Comparison of ENCODE assay signal across 10 cellular contexts in the genomic region with DNA sequence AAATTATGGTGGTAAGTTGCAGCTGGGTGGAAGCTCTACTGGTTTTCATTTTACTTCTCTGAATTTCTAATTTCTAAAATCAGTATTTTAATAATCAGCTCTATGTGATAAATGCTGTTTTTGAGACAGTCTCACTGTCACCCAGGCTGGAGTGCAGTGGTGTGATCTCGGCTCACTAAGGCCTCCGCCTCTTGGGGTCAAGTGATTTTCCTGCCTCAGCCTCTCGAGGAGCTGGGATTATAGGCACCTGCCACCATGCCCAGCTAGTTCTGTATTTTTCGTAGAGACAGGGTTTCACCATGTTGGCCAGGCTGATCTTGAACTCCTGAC. TPM values are rescaled to one million over a fixed set of nuclear protein-coding genes. Genes with fewer than 3 reads are reported as not detected.
A peak's percentile ranks its signal among the peaks of the same experiment; 100 is the strongest.
DNase-seq lines count a peak whose midpoint lies in the region; ATAC-seq and TF ChIP-seq lines count a peak whose summit lies in the region.
"Had no signal": no experiment of that assay in that cellular context is flagged by ENCODE, and none has a peak within 500 bp of the region (broad histone marks: within the 10 kb centered on the region; RNA-seq: fewer than 3 reads in every experiment).

No MANE protein-coding gene starts in this region.

- H3K27me3 ChIP-seq in tibial nerve = no peaks in the 10 kb centered on the region

- H3K4me1 Mint-ChIP-seq in activated naive CD4-positive, alpha-beta T cell treated with anti-CD3 and anti-CD28 coated beads, Interleukin-2, amount 50 U/mL, for 24 hours = peaks cover 57% of the 10 kb centered on the region
- peaks cover 46% of the 10 kb centered on the region for H3K4me1 Mint-ChIP-seq in activated naive CD4-positive, alpha-beta T cell treated with anti-CD3 and anti-CD28 coated beads for 36 hours (ENCODE audit: low read depth)
- H3K4me1 Mint-ChIP-seq in central memory CD8-positive, alpha-beta T cell = peaks cover 62% of the 10 kb centered on the region
- H3K4me1 Mint-ChIP-seq in naive B cell = peaks cover 35 to 47% (median 38%) of the 10 kb centered on the region in 3 donors

- TF ChIP-seq CTCF in tibial nerve (IDR thresholded peaks at IDR 0.05) = no peak

- H3K27ac Mint-ChIP-seq in activated naive CD4-positive, alpha-beta T cell treated with anti-CD3 and anti-CD28 coated beads, Interleukin-2, amount 50 U/mL, for 24 hours = peak overlapping the region; percentile 37
- H3K27ac Mint-ChIP-seq in activated naive CD4-positive, alpha-beta T cell treated with anti-CD3 and anti-CD28 coated beads for 36 hours = no peak overlapping the region
- H3K27ac Mint-ChIP-seq in central memory CD8-positive, alpha-beta T cell (ENCODE audit: low read depth) = peak overlapping the region; percentile 91
- peak overlapping the region; percentile 11 to 99 (median 81) for H3K27ac Mint-ChIP-seq in naive B cell

- ATAC-seq in central memory CD8-positive, alpha-beta T cell (replicated peaks; ENCODE audit: extremely low read depth, poor library complexity, severe bottlenecking) = no peak
- no peak for ATAC-seq in naive B cell (ENCODE audit: low read depth in 2 of 2)
- ATAC-seq in HG03442 (IDR thresholded peaks at IDR 0.05; ENCODE audit: unreplicated experiment) = no peak
- no peak for ATAC-seq in HG03378 (IDR thresholded peaks at IDR 0.05; ENCODE audit: unreplicated experiment)
- no peak for ATAC-seq in GM18517 (IDR thresholded peaks at IDR 0.05; ENCODE audit: unreplicated experiment)

- H3K27ac ChIP-seq in tibial nerve = peak overlapping the region; percentile 72 to 94 (median 86)

- no peaks in the 10 kb centered on the region for H3K36me3 Mint-ChIP-seq in activated naive CD4-positive, alpha-beta T cell treated with anti-CD3 and anti-CD28 coated beads, Interleukin-2, amount 50 U/mL, for 24 hours
- peaks cover 2% of the 10 kb centered on the region for H3K36me3 Mint-ChIP-seq in activated naive CD4-positive, alpha-beta T cell treated with anti-CD3 and anti-CD28 coated beads for 36 hours (ENCODE audit: low read depth)
- H3K36me3 Mint-ChIP-seq in central memory CD8-positive, alpha-beta T cell (ENCODE audit: insufficient read depth) = peaks cover 36% of the 10 kb centered on the region
- no peaks in the 10 kb centered on the region for H3K36me3 Mint-ChIP-seq in naive B cell

- H3K9me3 Mint-ChIP-seq in activated naive CD4-positive, alpha-beta T cell treated with anti-CD3 and anti-CD28 coated beads, Interleukin-2, amount 50 U/mL, for 24 hours = no peaks in the 10 kb centered on the region
- no peaks in the 10 kb centered on the region for H3K9me3 Mint-ChIP-seq in activated naive CD4-positive, alpha-beta T cell treated with anti-CD3 and anti-CD28 coated beads for 36 hours
- H3K9me3 Mint-ChIP-seq in central memory CD8-positive, alpha-beta T cell = no peaks in the 10 kb centered on the region
- H3K9me3 Mint-ChIP-seq in naive B cell = no peaks in the 10 kb centered on the region

- no peaks in the 10 kb centered on the region for H3K9me3 ChIP-seq in tibial nerve

- no peak for TF ChIP-seq EP300 in tibial nerve (IDR thresholded peaks at IDR 0.05)

- no peak overlapping the region for H3K4me3 Mint-ChIP-seq in activated naive CD4-positive, alpha-beta T cell treated with anti-CD3 and anti-CD28 coated beads, Interleukin-2, amount 50 U/mL, for 24 hours
- no peak overlapping the region for H3K4me3 Mint-ChIP-seq in activated naive CD4-positive, alpha-beta T cell treated with anti-CD3 and anti-CD28 coated beads for 36 hours
- H3K4me3 Mint-ChIP-seq in central memory CD8-positive, alpha-beta T cell = peak overlapping the region; percentile 19
- peak overlapping the region in 5 of 8 donors; percentile 25 to 85 (median 63) for H3K4me3 Mint-ChIP-seq in naive B cell

- intact Hi-C loops in activated naive CD4-positive, alpha-beta T cell treated with anti-CD3 and anti-CD28 coated beads for 36 hours (cut with micrococcal nuclease) = no loop called here

- no peak for TF ChIP-seq POLR2A in tibial nerve (IDR thresholded peaks at IDR 0.05)

- CTCF ChIA-PET in activated naive CD4-positive, alpha-beta T cell treated with anti-CD3 and anti-CD28 coated beads for 36 hours (lab: Charles Lee) = interaction anchor here (0.6 to 1.3 kb wide), 6 partner anchors 12 to 101 kb away, joined by 3 to 8 read pairs (median 4); no protein-coding TSS in a partner anchor

- H3K27me3 Mint-ChIP-seq in activated naive CD4-positive, alpha-beta T cell treated with anti-CD3 and anti-CD28 coated beads, Interleukin-2, amount 50 U/mL, for 24 hours = no peaks in the 10 kb centered on the region
- H3K27me3 Mint-ChIP-seq in activated naive CD4-positive, alpha-beta T cell treated with anti-CD3 and anti-CD28 coated beads for 36 hours (ENCODE audit: low read depth) = no peaks in the 10 kb centered on the region
- H3K27me3 Mint-ChIP-seq in central memory CD8-positive, alpha-beta T cell = no peaks in the 10 kb centered on the region
- no peaks in the 10 kb centered on the region for H3K27me3 Mint-ChIP-seq in naive B cell

- peaks cover 0 to 83% (median 68%) of the 10 kb centered on the region in 4 donors for H3K4me1 ChIP-seq in tibial nerve

- no peak overlapping the region for H3K4me3 ChIP-seq in tibial nerve

- 55 to 67% methylated on average over 4 of the region's 4 CpGs for WGBS in tibial nerve, 2 donors

- DNase-seq in activated naive CD4-positive, alpha-beta T cell treated with anti-CD3 and anti-CD28 coated beads for 36 hours = no peak
- no peak for DNase-seq in central memory CD8-positive, alpha-beta T cell (ENCODE audit: low spot score in 2 of 2)
- DNase-seq in naive B cell (no peak), tibial nerve (ENCODE audit: low spot score in 2 of 2) (no peak)
- DNase-seq: activated CD4-positive, CD25-positive, alpha-beta regulatory T cell treated with anti-CD3 and anti-CD28 coated beads, Interleukin-2, amount 50 U/mL, for 72 hours; KBM-7 had no signal

- H3K36me3 ChIP-seq in tibial nerve = no peaks in the 10 kb centered on the region

RNA-seq across cellular contexts. Expression of a gene that starts 1.5 kb away (rescaled TPM):
- total RNA-seq in activated naive CD4-positive, alpha-beta T cell treated with anti-CD3 and anti-CD28 coated beads for 36 hours = 10 to 100 TPM; 29.5 to 32.5 TPM
- polyA plus RNA-seq in naive B cell (ENCODE audit: low read depth in 6 of 6) = 10 to 100 TPM in 2 of 6 donors, 1 to 10 TPM in 4; 5.5 to 17.5 (median 8.7) TPM
- 10 to 100 TPM; 34.5 to 60.0 (median 48.7) TPM for total RNA-seq in tibial nerve

RNA-seq across cellular contexts. Expression of a gene that starts 41.1 kb away (rescaled TPM):
- total RNA-seq in activated naive CD4-positive, alpha-beta T cell treated with anti-CD3 and anti-CD28 coated beads for 36 hours = 1 to 10 TPM; 3.9 to 4.7 TPM
- polyA plus RNA-seq in naive B cell (ENCODE audit: low read depth in 6 of 6) = 1 to 10 TPM in 5 of 6 donors, under 1 TPM in 1; 0.96 to 4.0 (median 2.4) TPM
- 10 to 100 TPM; 15.3 to 63.3 (median 36.8) TPM for total RNA-seq in tibial nerve

Comparison
In these comparisons a context has a peak if more than half of its experiments do, and no peak if none do; other contexts are left out.
1. H3K4me3 Mint-ChIP-seq: peak in central memory CD8-positive, alpha-beta T cell (single experiment) and naive B cell (5 of 8); none in activated naive CD4-positive, alpha-beta T cell treated with anti-CD3 and anti-CD28 coated beads, Interleukin-2, amount 50 U/mL, for 24 hours (single experiment) and activated naive CD4-positive, alpha-beta T cell treated with anti-CD3 and anti-CD28 coated beads for 36 hours (single experiment).